ENCODE assay signal across 8 cellular contexts in the genomic region with DNA sequence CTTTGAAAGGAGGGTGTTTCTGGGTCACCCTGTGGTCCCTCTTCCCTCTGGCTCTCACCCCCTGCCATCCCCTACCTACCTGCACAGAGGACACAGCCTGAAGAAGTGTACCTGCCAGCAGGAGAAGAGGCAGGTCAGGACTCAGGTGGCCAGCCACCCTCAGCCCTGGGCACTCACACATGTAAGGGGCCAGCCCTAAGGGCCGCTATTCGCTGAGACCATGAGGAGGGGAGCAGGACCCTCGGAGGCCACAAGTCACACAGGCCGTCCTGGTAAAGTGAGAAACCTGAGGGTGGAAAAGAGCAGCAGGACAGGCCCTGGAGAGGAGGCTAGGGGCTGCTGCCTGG. TPM values are rescaled to one million over a fixed set of nuclear protein-coding genes. Genes with fewer than 3 reads are reported as not detected.
DNase-seq lines count a peak whose midpoint lies in the region; ATAC-seq, FAIRE-seq and TF ChIP-seq lines count a peak whose summit lies in the region.

No MANE protein-coding gene starts in this region.

- H3K27ac ChIP-seq in 22Rv1 (peak overlapping the region; percentile 95), GM23338 (ENCODE audit: low read depth) (peak overlapping the region; percentile 72; the same call in 1 of the 2 replicates), astrocyte (ENCODE audit: low read depth, low read length) (no peak overlapping the region), aorta (ENCODE audit: low read depth in 1 of 2, low read length in 2 of 2) (no peak overlapping the region)

- TF ChIP-seq CTCF in 22Rv1 (IDR thresholded peaks at IDR 0.05): no peak
- TF ChIP-seq CTCF in GM23338 (conservative IDR thresholded peaks at IDR 0.05; ENCODE audit: low read depth in 2 of 2): no peak
- no peak for TF ChIP-seq CTCF in astrocyte (IDR thresholded peaks at IDR 0.05; ENCODE audit: insufficient read depth, low read depth, low read length)

- DNase-seq in GM23338 (ENCODE audit: low spot score): no peak
- no peak for DNase-seq in astrocyte (ENCODE audit: low read depth)
- DNase-seq in memory B cell (ENCODE audit: low spot score in 2 of 2): no peak
- no peak for DNase-seq in EL
- DNase-seq in effector CD8-positive, alpha-beta T cell (lab: John Stamatoyannopoulos, UW): no peak
- no peak for DNase-seq in aorta

- H3K36me3 Mint-ChIP-seq in GM23338 (ENCODE audit: low read depth) (peaks cover 7% of the 10 kb centered on the region; the same call in 2 of the 3 replicates), astrocyte (ENCODE audit: low read depth, unreplicated experiment) (peaks cover 13% of the 10 kb centered on the region), memory B cell (peaks cover 9% of the 10 kb centered on the region)

- H2AFZ ChIP-seq in GM23338 (peak overlapping the region; percentile 90), astrocyte (ENCODE audit: low read depth, low read length) (peak overlapping the region; percentile 79)

- intact Hi-C loops in aorta (cut with DNase I): loop anchor here (1.0 to 2.0 kb wide), 2 partner anchors 18 to 49 kb away; a partner anchor contains a TSS

- H3K4me1 ChIP-seq in GM23338 (ENCODE audit: insufficient read depth) (peaks cover 20% of the 10 kb centered on the region), astrocyte (ENCODE audit: insufficient read depth, low read length) (peaks cover 18% of the 10 kb centered on the region), aorta (ENCODE audit: control insufficient read depth in 1 of 2, insufficient read depth in 2 of 2, low read length in 2 of 2) (peaks cover 0 to 3% of the 10 kb centered on the region in 2 donors)

- H3K36me3 ChIP-seq in GM23338 (ENCODE audit: insufficient read depth): peaks cover 16% of the 10 kb centered on the region
- H3K36me3 ChIP-seq in astrocyte (ENCODE audit: insufficient read depth, low read length): no peaks in the 10 kb centered on the region
- H3K36me3 ChIP-seq in aorta (ENCODE audit: control insufficient read depth in 1 of 2, insufficient read depth in 2 of 2, low read length in 1 of 2): no peaks in the 10 kb centered on the region

- H3K4me3 Mint-ChIP-seq in GM23338 (peak overlapping the region; percentile 89), astrocyte (ENCODE audit: unreplicated experiment) (peak overlapping the region; percentile 88), memory B cell (peak overlapping the region; percentile 82)

- 22 to 25% methylated on average over 4 of the region's 4 CpGs for WGBS in aorta, 2 donors

- H3K4me1 Mint-ChIP-seq in GM23338 (peaks cover 20% of the 10 kb centered on the region), astrocyte (ENCODE audit: low read depth, unreplicated experiment) (peaks cover 10% of the 10 kb centered on the region), memory B cell (peaks cover 42% of the 10 kb centered on the region)

- H3K9me2 ChIP-seq in GM23338 (ENCODE audit: insufficient read depth): no peaks in the 10 kb centered on the region

- H3K79me2 ChIP-seq in GM23338 (replicated peaks; ENCODE audit: insufficient read depth) (no peaks in the 10 kb centered on the region; the same call in 1 of the 2 replicates), astrocyte (ENCODE audit: insufficient read depth, low read length) (peaks cover 14% of the 10 kb centered on the region)

- H3K4me3 ChIP-seq in GM23338: peak overlapping the region; percentile 89
- H3K4me3 ChIP-seq in astrocyte (ENCODE audit: insufficient read depth, low read depth, low read length): peak overlapping the region; percentile 55
- peak overlapping the region in 1 of 2 donors; percentile 39 for H3K4me3 ChIP-seq in aorta (ENCODE audit: low read length in 2 of 2)

- no peak for ATAC-seq in GM23338
- ATAC-seq in memory B cell (ENCODE audit: low read depth): no peak
- no peak for ATAC-seq in HG02981 (IDR thresholded peaks at IDR 0.05; ENCODE audit: unreplicated experiment)
- no peak for ATAC-seq in aorta (ENCODE audit: low FRiP score)

- H3K4me2 ChIP-seq in GM23338: peak overlapping the region; percentile 98
- peak overlapping the region; percentile 91 for H3K4me2 ChIP-seq in astrocyte (ENCODE audit: low read length)

- H3K27ac Mint-ChIP-seq in GM23338: peak overlapping the region; percentile 85
- H3K27ac Mint-ChIP-seq in astrocyte (ENCODE audit: unreplicated experiment): peak overlapping the region; percentile 41
- peak overlapping the region; percentile 95 for H3K27ac Mint-ChIP-seq in memory B cell

- H3K9me3 ChIP-seq in astrocyte (ENCODE audit: insufficient read depth, low read depth, low read length): no peaks in the 10 kb centered on the region
- no peaks in the 10 kb centered on the region for H3K9me3 ChIP-seq in aorta (ENCODE audit: control insufficient read depth, low read length)

- H3K27me3 ChIP-seq in GM23338 (ENCODE audit: insufficient read depth) (peaks cover 23% of the 10 kb centered on the region), astrocyte (ENCODE audit: insufficient read depth, low read length) (no peaks in the 10 kb centered on the region), aorta (ENCODE audit: control insufficient read depth in 1 of 2, insufficient read depth in 2 of 2, low read length in 1 of 2) (no peaks in the 10 kb centered on the region)

- no peak for FAIRE-seq in astrocyte (lab: Jason Lieb, UNC)

- H3K27me3 Mint-ChIP-seq in GM23338 (ENCODE audit: insufficient read depth, low read depth, poor library complexity): peaks cover 18% of the 10 kb centered on the region
- H3K27me3 Mint-ChIP-seq in astrocyte (ENCODE audit: low read depth, unreplicated experiment): peaks cover 4% of the 10 kb centered on the region
- H3K27me3 Mint-ChIP-seq in memory B cell: no peaks in the 10 kb centered on the region

- 0 out of 2 replicates have a peak, but pooled peaks cover 8% of the 10 kb centered on the region for H3F3A ChIP-seq in GM23338 (replicated peaks; ENCODE audit: low read depth)

- H3K9me3 Mint-ChIP-seq in GM23338: no peaks in the 10 kb centered on the region; the same call in 1 of the 3 replicates
- H3K9me3 Mint-ChIP-seq in astrocyte (ENCODE audit: unreplicated experiment): no peaks in the 10 kb centered on the region
- no peaks in the 10 kb centered on the region for H3K9me3 Mint-ChIP-seq in memory B cell

- H3K9ac ChIP-seq in astrocyte (ENCODE audit: low read length): peak overlapping the region; percentile 80

- H4K20me1 ChIP-seq in GM23338 (replicated peaks; ENCODE audit: insufficient read depth): no peaks in the 10 kb centered on the region
- peaks cover 7% of the 10 kb centered on the region for H4K20me1 ChIP-seq in astrocyte (ENCODE audit: insufficient read depth, low read length)

TF ChIP-seq in GM23338, 12 proteins besides CTCF, POLR2A, EP300 and RAD21 (continues in another document):
- no peak for TF ChIP-seq STAT1 (IDR thresholded peaks at IDR 0.05; ENCODE audit: unreplicated experiment)
- TF ChIP-seq, protein P1, sequence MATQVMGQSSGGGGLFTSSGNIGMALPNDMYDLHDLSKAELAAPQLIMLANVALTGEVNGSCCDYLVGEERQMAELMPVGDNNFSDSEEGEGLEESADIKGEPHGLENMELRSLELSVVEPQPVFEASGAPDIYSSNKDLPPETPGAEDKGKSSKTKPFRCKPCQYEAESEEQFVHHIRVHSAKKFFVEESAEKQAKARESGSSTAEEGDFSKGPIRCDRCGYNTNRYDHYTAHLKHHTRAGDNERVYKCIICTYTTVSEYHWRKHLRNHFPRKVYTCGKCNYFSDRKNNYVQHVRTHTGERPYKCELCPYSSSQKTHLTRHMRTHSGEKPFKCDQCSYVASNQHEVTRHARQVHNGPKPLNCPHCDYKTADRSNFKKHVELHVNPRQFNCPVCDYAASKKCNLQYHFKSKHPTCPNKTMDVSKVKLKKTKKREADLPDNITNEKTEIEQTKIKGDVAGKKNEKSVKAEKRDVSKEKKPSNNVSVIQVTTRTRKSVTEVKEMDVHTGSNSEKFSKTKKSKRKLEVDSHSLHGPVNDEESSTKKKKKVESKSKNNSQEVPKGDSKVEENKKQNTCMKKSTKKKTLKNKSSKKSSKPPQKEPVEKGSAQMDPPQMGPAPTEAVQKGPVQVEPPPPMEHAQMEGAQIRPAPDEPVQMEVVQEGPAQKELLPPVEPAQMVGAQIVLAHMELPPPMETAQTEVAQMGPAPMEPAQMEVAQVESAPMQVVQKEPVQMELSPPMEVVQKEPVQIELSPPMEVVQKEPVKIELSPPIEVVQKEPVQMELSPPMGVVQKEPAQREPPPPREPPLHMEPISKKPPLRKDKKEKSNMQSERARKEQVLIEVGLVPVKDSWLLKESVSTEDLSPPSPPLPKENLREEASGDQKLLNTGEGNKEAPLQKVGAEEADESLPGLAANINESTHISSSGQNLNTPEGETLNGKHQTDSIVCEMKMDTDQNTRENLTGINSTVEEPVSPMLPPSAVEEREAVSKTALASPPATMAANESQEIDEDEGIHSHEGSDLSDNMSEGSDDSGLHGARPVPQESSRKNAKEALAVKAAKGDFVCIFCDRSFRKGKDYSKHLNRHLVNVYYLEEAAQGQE (IDR thresholded peaks at IDR 0.05; ENCODE audit: unreplicated experiment): no peak
- TF ChIP-seq ZNF331 (CRISPR knock-in tag; IDR thresholded peaks at IDR 0.05; ENCODE audit: low read depth): no peak
- no peak for TF ChIP-seq JUNB (IDR thresholded peaks at IDR 0.05; ENCODE audit: unreplicated experiment)

RNA-seq across cellular contexts. Expression of a gene that starts 1.2 kb away (rescaled TPM):
- 34.4 and 57.1 TPM in 2 replicates for total RNA-seq in GM23338 (2014; rRNA removed; shearing (Covaris generic))
- polyA plus RNA-seq in GM23338 (2016; fragmentation: Nextera tagmentation; extraction: Ambion mirVana) (38.3 and 41.2 TPM in 2 replicates), aorta (100 to 1,000 TPM in 1 of 2 donors, 10 to 100 TPM in 1; 10.3 to 176 TPM)
- total RNA-seq in astrocyte (39.0 and 41.4 TPM in 2 replicates), aorta (10 to 100 TPM; 20.7 to 41.3 TPM)

RNA-seq across cellular contexts. Expression of a gene that starts 19.7 kb away (rescaled TPM):
- 26.3 and 39.7 TPM in 2 replicates for total RNA-seq in GM23338 (2014; rRNA removed; shearing (Covaris generic))
- polyA plus RNA-seq in GM23338 (2016; fragmentation: Nextera tagmentation; extraction: Ambion mirVana): 9.0 and 10.3 TPM in 2 replicates
- 16.2 and 20.6 TPM in 2 replicates for total RNA-seq in astrocyte
- total RNA-seq in aorta: 10 to 100 TPM; 18.7 to 30.5 TPM
- 10 to 100 TPM in 1 of 2 donors, 1 to 10 TPM in 1; 5.1 to 11.0 TPM for polyA plus RNA-seq in aorta

RNA-seq across cellular contexts. Expression of a gene that starts 32.0 kb away (rescaled TPM):
- 16.8 and 26.1 TPM in 2 replicates for total RNA-seq in GM23338 (2014; rRNA removed; shearing (Covaris generic))
- 2.8 and 3.9 TPM in 2 replicates for polyA plus RNA-seq in GM23338 (2016; fragmentation: Nextera tagmentation; extraction: Ambion mirVana)
- total RNA-seq in astrocyte: 34.9 and 37.7 TPM in 2 replicates
- 10 to 100 TPM; 21.4 to 25.1 TPM for total RNA-seq in aorta
- 10 to 100 TPM; 11.8 to 16.6 TPM for polyA plus RNA-seq in aorta

RNA-seq across cellular contexts. Expression of a gene that starts 48.3 kb away (rescaled TPM):
- 6.6 and 10.2 TPM in 2 replicates for total RNA-seq in GM23338 (2014; rRNA removed; shearing (Covaris generic))
- polyA plus RNA-seq in GM23338 (2016; fragmentation: Nextera tagmentation; extraction: Ambion mirVana): 4.8 and 5.7 TPM in 2 replicates
- 6.2 and 7.6 TPM in 2 replicates for total RNA-seq in astrocyte
- total RNA-seq in aorta: 1 to 10 TPM; 5.3 to 6.7 TPM
- polyA plus RNA-seq in aorta: 1 to 10 TPM; 1.8 to 4.2 TPM

Comparison
In these comparisons a context has a peak if more than half of its experiments do, and no peak if none do; other contexts are left out.
1. H3K27ac ChIP-seq: peak in 22Rv1 (single experiment) and GM23338 (single experiment); none in astrocyte (single experiment) and aorta (0 of 2).
2. H3K27ac Mint-ChIP-seq: peak in every context shown above with its lines; median percentile 95 in memory B cell; 85 in GM23338; 41 in astrocyte.
3. Peak in every context shown above with its lines, with median percentiles within 50 percentile points of each other: H3K4me3 Mint-ChIP-seq.